In the genomic region with DNA sequence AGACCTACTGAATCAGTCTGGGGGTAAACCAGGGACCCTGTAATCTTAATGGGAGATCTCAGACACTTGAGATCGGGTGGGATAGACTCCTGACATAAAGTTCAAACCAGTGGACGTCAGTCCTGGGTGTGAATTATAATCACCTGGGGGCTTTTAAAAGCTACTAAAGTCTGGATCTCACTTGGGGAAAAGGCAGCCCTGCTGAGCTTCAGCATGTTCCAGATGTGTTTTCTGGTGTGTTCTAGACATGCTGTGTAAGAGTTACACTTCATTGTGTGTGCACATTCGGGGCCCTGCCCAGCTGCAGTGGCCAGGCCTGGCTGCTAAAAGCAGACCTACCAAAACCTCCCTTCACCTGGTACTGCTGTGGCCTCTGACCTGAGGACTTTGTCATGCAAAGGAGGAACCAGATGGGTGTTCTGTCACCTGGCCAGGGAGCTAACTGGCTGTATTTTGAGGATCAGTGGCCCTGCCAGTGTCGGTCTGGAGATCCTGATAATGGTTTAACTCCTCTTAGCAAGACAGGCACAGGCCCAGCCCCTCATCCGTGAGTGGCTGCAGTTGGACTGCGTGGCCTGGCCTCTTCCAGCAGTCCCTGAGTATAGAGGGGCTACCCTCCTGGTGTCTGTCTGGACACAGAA, we compare ENCODE assay signal across 1 cellular context.
TF ChIP-seq lines count a peak whose summit lies in the region.

No MANE protein-coding gene starts in this region.

TF ChIP-seq in WTC11, 78 proteins besides CTCF, POLR2A, EP300 and RAD21:
- TF ChIP-seq, protein P1, sequence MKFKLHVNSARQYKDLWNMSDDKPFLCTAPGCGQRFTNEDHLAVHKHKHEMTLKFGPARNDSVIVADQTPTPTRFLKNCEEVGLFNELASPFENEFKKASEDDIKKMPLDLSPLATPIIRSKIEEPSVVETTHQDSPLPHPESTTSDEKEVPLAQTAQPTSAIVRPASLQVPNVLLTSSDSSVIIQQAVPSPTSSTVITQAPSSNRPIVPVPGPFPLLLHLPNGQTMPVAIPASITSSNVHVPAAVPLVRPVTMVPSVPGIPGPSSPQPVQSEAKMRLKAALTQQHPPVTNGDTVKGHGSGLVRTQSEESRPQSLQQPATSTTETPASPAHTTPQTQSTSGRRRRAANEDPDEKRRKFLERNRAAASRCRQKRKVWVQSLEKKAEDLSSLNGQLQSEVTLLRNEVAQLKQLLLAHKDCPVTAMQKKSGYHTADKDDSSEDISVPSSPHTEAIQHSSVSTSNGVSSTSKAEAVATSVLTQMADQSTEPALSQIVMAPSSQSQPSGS (CRISPR knock-in tag; IDR thresholded peaks at IDR 0.05; ENCODE audit: borderline replicate concordance, low read depth) = no peak
- no peak for TF ChIP-seq ZNF423 (CRISPR knock-in tag; IDR thresholded peaks at IDR 0.05)
- TF ChIP-seq, protein P2, sequence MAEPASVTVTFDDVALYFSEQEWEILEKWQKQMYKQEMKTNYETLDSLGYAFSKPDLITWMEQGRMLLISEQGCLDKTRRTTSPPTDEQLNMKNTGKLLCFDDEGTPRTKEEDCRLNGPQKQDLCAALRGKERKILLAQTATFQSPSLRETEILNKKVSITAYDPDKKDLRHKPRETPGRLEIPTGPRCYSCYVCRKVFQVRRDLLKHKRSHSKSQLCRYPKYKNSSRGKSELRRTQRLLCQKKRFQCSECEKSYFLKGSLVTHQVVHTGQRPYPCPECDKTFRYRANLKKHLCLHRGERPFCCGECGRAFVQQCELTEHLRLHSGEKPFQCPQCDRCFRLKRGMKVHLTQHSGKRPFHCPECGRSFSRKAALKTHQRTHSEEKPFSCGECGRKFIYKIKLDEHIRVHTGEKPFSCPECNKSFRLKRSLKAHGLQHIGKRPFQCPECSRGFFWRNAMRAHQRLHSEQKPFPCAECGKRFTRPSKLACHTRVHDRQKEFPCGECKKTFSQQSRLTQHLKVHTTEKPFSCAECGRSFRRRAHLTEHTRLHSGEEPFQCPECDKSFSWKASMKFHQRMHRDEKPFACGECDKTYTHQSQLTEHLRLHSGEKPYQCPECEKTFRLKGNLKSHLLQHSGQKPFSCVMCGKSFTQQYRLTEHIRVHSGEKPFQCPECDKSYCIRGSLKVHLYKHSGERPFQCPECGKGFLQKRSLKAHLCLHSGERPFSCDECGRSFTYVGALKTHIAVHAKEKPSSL (CRISPR knock-in tag; conservative IDR thresholded peaks at IDR 0.05) = no peak
- TF ChIP-seq, protein P3, sequence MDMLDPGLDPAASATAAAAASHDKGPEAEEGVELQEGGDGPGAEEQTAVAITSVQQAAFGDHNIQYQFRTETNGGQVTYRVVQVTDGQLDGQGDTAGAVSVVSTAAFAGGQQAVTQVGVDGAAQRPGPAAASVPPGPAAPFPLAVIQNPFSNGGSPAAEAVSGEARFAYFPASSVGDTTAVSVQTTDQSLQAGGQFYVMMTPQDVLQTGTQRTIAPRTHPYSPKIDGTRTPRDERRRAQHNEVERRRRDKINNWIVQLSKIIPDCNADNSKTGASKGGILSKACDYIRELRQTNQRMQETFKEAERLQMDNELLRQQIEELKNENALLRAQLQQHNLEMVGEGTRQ (CRISPR knock-in tag; IDR thresholded peaks at IDR 0.05) = no peak
- TF ChIP-seq EMX1 (CRISPR knock-in tag; IDR thresholded peaks at IDR 0.05) = no peak
- TF ChIP-seq, protein P4, sequence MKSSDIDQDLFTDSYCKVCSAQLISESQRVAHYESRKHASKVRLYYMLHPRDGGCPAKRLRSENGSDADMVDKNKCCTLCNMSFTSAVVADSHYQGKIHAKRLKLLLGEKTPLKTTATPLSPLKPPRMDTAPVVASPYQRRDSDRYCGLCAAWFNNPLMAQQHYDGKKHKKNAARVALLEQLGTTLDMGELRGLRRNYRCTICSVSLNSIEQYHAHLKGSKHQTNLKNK (CRISPR knock-in tag; IDR thresholded peaks at IDR 0.05) = no peak
- TF ChIP-seq, protein P5, sequence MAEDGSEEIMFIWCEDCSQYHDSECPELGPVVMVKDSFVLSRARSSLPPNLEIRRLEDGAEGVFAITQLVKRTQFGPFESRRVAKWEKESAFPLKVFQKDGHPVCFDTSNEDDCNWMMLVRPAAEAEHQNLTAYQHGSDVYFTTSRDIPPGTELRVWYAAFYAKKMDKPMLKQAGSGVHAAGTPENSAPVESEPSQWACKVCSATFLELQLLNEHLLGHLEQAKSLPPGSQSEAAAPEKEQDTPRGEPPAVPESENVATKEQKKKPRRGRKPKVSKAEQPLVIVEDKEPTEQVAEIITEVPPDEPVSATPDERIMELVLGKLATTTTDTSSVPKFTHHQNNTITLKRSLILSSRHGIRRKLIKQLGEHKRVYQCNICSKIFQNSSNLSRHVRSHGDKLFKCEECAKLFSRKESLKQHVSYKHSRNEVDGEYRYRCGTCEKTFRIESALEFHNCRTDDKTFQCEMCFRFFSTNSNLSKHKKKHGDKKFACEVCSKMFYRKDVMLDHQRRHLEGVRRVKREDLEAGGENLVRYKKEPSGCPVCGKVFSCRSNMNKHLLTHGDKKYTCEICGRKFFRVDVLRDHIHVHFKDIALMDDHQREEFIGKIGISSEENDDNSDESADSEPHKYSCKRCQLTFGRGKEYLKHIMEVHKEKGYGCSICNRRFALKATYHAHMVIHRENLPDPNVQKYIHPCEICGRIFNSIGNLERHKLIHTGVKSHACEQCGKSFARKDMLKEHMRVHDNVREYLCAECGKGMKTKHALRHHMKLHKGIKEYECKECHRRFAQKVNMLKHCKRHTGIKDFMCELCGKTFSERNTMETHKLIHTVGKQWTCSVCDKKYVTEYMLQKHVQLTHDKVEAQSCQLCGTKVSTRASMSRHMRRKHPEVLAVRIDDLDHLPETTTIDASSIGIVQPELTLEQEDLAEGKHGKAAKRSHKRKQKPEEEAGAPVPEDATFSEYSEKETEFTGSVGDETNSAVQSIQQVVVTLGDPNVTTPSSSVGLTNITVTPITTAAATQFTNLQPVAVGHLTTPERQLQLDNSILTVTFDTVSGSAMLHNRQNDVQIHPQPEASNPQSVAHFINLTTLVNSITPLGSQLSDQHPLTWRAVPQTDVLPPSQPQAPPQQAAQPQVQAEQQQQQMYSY (CRISPR knock-in tag; IDR thresholded peaks at IDR 0.05) = no peak
- TF ChIP-seq TP53 (CRISPR knock-in tag; IDR thresholded peaks at IDR 0.05) = no peak
- TF ChIP-seq, protein P6, sequence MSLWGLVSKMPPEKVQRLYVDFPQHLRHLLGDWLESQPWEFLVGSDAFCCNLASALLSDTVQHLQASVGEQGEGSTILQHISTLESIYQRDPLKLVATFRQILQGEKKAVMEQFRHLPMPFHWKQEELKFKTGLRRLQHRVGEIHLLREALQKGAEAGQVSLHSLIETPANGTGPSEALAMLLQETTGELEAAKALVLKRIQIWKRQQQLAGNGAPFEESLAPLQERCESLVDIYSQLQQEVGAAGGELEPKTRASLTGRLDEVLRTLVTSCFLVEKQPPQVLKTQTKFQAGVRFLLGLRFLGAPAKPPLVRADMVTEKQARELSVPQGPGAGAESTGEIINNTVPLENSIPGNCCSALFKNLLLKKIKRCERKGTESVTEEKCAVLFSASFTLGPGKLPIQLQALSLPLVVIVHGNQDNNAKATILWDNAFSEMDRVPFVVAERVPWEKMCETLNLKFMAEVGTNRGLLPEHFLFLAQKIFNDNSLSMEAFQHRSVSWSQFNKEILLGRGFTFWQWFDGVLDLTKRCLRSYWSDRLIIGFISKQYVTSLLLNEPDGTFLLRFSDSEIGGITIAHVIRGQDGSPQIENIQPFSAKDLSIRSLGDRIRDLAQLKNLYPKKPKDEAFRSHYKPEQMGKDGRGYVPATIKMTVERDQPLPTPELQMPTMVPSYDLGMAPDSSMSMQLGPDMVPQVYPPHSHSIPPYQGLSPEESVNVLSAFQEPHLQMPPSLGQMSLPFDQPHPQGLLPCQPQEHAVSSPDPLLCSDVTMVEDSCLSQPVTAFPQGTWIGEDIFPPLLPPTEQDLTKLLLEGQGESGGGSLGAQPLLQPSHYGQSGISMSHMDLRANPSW (CRISPR knock-in tag; conservative IDR thresholded peaks at IDR 0.05; ENCODE audit: low read depth) = no peak
- TF ChIP-seq ZNF317 (CRISPR knock-in tag; IDR thresholded peaks at IDR 0.05; ENCODE audit: borderline replicate concordance, low read depth) = no peak
- TF ChIP-seq, protein P7, sequence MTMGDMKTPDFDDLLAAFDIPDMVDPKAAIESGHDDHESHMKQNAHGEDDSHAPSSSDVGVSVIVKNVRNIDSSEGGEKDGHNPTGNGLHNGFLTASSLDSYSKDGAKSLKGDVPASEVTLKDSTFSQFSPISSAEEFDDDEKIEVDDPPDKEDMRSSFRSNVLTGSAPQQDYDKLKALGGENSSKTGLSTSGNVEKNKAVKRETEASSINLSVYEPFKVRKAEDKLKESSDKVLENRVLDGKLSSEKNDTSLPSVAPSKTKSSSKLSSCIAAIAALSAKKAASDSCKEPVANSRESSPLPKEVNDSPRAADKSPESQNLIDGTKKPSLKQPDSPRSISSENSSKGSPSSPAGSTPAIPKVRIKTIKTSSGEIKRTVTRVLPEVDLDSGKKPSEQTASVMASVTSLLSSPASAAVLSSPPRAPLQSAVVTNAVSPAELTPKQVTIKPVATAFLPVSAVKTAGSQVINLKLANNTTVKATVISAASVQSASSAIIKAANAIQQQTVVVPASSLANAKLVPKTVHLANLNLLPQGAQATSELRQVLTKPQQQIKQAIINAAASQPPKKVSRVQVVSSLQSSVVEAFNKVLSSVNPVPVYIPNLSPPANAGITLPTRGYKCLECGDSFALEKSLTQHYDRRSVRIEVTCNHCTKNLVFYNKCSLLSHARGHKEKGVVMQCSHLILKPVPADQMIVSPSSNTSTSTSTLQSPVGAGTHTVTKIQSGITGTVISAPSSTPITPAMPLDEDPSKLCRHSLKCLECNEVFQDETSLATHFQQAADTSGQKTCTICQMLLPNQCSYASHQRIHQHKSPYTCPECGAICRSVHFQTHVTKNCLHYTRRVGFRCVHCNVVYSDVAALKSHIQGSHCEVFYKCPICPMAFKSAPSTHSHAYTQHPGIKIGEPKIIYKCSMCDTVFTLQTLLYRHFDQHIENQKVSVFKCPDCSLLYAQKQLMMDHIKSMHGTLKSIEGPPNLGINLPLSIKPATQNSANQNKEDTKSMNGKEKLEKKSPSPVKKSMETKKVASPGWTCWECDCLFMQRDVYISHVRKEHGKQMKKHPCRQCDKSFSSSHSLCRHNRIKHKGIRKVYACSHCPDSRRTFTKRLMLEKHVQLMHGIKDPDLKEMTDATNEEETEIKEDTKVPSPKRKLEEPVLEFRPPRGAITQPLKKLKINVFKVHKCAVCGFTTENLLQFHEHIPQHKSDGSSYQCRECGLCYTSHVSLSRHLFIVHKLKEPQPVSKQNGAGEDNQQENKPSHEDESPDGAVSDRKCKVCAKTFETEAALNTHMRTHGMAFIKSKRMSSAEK (CRISPR knock-in tag; IDR thresholded peaks at IDR 0.05; ENCODE audit: borderline replicate concordance) = no peak
- TF ChIP-seq, protein P8, sequence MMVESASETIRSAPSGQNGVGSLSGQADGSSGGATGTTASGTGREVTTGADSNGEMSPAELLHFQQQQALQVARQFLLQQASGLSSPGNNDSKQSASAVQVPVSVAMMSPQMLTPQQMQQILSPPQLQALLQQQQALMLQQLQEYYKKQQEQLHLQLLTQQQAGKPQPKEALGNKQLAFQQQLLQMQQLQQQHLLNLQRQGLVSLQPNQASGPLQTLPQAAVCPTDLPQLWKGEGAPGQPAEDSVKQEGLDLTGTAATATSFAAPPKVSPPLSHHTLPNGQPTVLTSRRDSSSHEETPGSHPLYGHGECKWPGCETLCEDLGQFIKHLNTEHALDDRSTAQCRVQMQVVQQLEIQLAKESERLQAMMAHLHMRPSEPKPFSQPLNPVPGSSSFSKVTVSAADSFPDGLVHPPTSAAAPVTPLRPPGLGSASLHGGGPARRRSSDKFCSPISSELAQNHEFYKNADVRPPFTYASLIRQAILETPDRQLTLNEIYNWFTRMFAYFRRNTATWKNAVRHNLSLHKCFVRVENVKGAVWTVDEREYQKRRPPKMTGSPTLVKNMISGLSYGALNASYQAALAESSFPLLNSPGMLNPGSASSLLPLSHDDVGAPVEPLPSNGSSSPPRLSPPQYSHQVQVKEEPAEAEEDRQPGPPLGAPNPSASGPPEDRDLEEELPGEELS (CRISPR knock-in tag; IDR thresholded peaks at IDR 0.05) = no peak
- TF ChIP-seq, protein P9, sequence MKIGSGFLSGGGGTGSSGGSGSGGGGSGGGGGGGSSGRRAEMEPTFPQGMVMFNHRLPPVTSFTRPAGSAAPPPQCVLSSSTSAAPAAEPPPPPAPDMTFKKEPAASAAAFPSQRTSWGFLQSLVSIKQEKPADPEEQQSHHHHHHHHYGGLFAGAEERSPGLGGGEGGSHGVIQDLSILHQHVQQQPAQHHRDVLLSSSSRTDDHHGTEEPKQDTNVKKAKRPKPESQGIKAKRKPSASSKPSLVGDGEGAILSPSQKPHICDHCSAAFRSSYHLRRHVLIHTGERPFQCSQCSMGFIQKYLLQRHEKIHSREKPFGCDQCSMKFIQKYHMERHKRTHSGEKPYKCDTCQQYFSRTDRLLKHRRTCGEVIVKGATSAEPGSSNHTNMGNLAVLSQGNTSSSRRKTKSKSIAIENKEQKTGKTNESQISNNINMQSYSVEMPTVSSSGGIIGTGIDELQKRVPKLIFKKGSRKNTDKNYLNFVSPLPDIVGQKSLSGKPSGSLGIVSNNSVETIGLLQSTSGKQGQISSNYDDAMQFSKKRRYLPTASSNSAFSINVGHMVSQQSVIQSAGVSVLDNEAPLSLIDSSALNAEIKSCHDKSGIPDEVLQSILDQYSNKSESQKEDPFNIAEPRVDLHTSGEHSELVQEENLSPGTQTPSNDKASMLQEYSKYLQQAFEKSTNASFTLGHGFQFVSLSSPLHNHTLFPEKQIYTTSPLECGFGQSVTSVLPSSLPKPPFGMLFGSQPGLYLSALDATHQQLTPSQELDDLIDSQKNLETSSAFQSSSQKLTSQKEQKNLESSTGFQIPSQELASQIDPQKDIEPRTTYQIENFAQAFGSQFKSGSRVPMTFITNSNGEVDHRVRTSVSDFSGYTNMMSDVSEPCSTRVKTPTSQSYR (CRISPR knock-in tag; IDR thresholded peaks at IDR 0.05) = no peak
- no peak for TF ChIP-seq NR1H2 (CRISPR knock-in tag; IDR thresholded peaks at IDR 0.05)
- TF ChIP-seq GTF2I (CRISPR knock-in tag; conservative IDR thresholded peaks at IDR 0.05) = no peak
